In genomic region chr1:107277022-107277421, GRCh38 we compare ENCODE assay signal across 8 cellular contexts.
A peak's percentile ranks its signal among the peaks of the same experiment; 100 is the strongest.
DNase-seq lines count a peak whose midpoint lies in the region; FAIRE-seq lines count a peak whose summit lies in the region.

No MANE protein-coding gene starts in this region.

- peak; percentile 63 for DNase-seq in Ammon's horn (ENCODE audit: low spot score)
- DNase-seq in H4 (ENCODE audit: low spot score), result peak; percentile 21
- DNase-seq in NCI-H82 treated with DMSO at 0.1 percent for 48 hours (lab: John Stamatoyannopoulos, UW; ENCODE audit: unreplicated experiment), result peak; percentile 47
- DNase-seq in dermis microvascular lymphatic vessel endothelial cell (ENCODE audit: low read depth in 2 of 2), result peak; percentile 38 to 54
- DNase-seq in mucosa of gallbladder (ENCODE audit: low spot score), result peak; percentile 42
- no peak for DNase-seq in GM19239 (ENCODE audit: insufficient read length, low spot score)
- DNase-seq in NCI-H774 (lab: John Stamatoyannopoulos, UW), result no peak
- DNase-seq in SKM-1 treated with dmso at 0.1 percent for 144 hours (lab: John Stamatoyannopoulos, UW; ENCODE audit: unreplicated experiment), result no peak

- FAIRE-seq in GM19239 (lab: Jason Lieb, UNC), result no peak

Comparison
In these comparisons a context has a peak if more than half of its experiments do, and no peak if none do; other contexts are left out.
1. DNase-seq: peak in Ammon's horn (single experiment), H4 (single experiment), NCI-H82 treated with DMSO at 0.1 percent for 48 hours (single experiment), dermis microvascular lymphatic vessel endothelial cell (2 of 2) and mucosa of gallbladder (single experiment); none in GM19239 (single experiment), NCI-H774 (single experiment) and SKM-1 treated with dmso at 0.1 percent for 144 hours (single experiment).